9 cellular contexts compared by ENCODE assay signal in genomic region chr11:59560290-59560701, GRCh38. TPM values are rescaled to one million over a fixed set of nuclear protein-coding genes. Genes with fewer than 3 reads are reported as not detected.
DNase-seq lines count a peak whose midpoint lies in the region; ATAC-seq and TF ChIP-seq lines count a peak whose summit lies in the region.
"Had no signal": no experiment of that assay in that cellular context is flagged by ENCODE, and none has a peak within 500 bp of the region (broad histone marks: within the 10 kb centered on the region; RNA-seq: fewer than 3 reads in every experiment).

No MANE protein-coding gene starts in this region.

- no peaks in the 10 kb centered on the region for H3K9me3 ChIP-seq in DND-41 (ENCODE audit: insufficient read depth, low read length, severe bottlenecking)
- no peaks in the 10 kb centered on the region for H3K9me3 ChIP-seq in hepatocyte (ENCODE audit: low read depth)

- H3K4me1 ChIP-seq in DND-41 (ENCODE audit: insufficient read depth, low read length) (peaks cover 25% of the 10 kb centered on the region), hepatocyte (ENCODE audit: insufficient read depth) (no peaks in the 10 kb centered on the region)

- DNase-seq in DND-41 (peak; percentile 76), HCEC 1CT (peak; percentile 52), NB4 (ENCODE audit: low read depth) (peak; percentile 85), T follicular helper cell (ENCODE audit: low read depth) (peak; percentile 75), anterior cingulate cortex (lab: John Stamatoyannopoulos, UW) (peak in 51 of 58 donors; percentile 29 to 85 (median 65)), hepatocyte (ENCODE audit: low spot score) (peak; percentile 84), retina (peak; percentile 89), epidermal melanocyte (ENCODE audit: insufficient read length, low spot score) (no peak)

- H3K4me3 ChIP-seq in DND-41 (ENCODE audit: low read depth in 1 of 2, low read length in 2 of 2) = peak overlapping the region; percentile 95 to 97
- peak overlapping the region; percentile 96 for H3K4me3 ChIP-seq in NB4 (ENCODE audit: low read depth, low read length)
- H3K4me3 ChIP-seq in hepatocyte = peak overlapping the region; percentile 87

- H3K9ac ChIP-seq in DND-41 (ENCODE audit: low read depth, low read length) = peak overlapping the region; percentile 93

- H3K36me3 ChIP-seq in DND-41 (ENCODE audit: insufficient read depth, low read length) (no peaks in the 10 kb centered on the region; the same call in 1 of the 2 replicates), hepatocyte (replicated peaks; ENCODE audit: insufficient read depth, low read depth) (no peaks in the 10 kb centered on the region)

- H4K20me1 ChIP-seq in DND-41 (ENCODE audit: insufficient read depth, low read length) = no peaks in the 10 kb centered on the region
- H4K20me1 ChIP-seq in hepatocyte (ENCODE audit: insufficient read depth, poor library complexity, severe bottlenecking) = no peaks in the 10 kb centered on the region

- under 1% methylated on average over 18 of the region's 18 CpGs for WGBS in hepatocyte (ENCODE audit: low lambda C conversion rate, missing lambda C conversion rate)

- no peaks in the 10 kb centered on the region for H3K27me3 ChIP-seq in DND-41 (ENCODE audit: insufficient read depth, low read length, poor library complexity)
- no peaks in the 10 kb centered on the region for H3K27me3 ChIP-seq in hepatocyte

- no peaks in the 10 kb centered on the region for H3K9me2 ChIP-seq in hepatocyte (replicated peaks; ENCODE audit: insufficient read depth)

- peak overlapping the region; percentile 100 for H2AFZ ChIP-seq in DND-41 (ENCODE audit: low read depth, low read length)
- peak overlapping the region; percentile 96 for H2AFZ ChIP-seq in hepatocyte

- peak overlapping the region; percentile 90 for H3K27ac ChIP-seq in DND-41 (ENCODE audit: low read length)
- H3K27ac ChIP-seq in hepatocyte = peak overlapping the region; percentile 87

- TF ChIP-seq POLR2A in NB4 (IDR thresholded peaks at IDR 0.05; ENCODE audit: extremely low read depth, insufficient read length) = no peak

- H3K4me2 ChIP-seq in DND-41 (ENCODE audit: insufficient read depth, low read length) (peak overlapping the region; percentile 79), hepatocyte (peak overlapping the region; percentile 79)

- TF ChIP-seq CTCF in DND-41 (IDR thresholded peaks at IDR 0.05; ENCODE audit: borderline replicate concordance, extremely low read depth, low read length, poor library complexity, severe bottlenecking) (no peak), NB4 (IDR thresholded peaks at IDR 0.05; ENCODE audit: low read depth, low read length) (no peak), hepatocyte (IDR thresholded peaks at IDR 0.05; ENCODE audit: poor library complexity) (no peak)

- no peaks in the 10 kb centered on the region for H3K79me2 ChIP-seq in DND-41 (ENCODE audit: insufficient read depth, low read length)
- H3K79me2 ChIP-seq in hepatocyte = no peaks in the 10 kb centered on the region

- ATAC-seq in DND-41 (ENCODE audit: insufficient read depth, low read depth) = peak; percentile 71

RNA-seq across cellular contexts. Expression of gene OR4D9, which starts 49.0 kb away (rescaled TPM):
- not detected in 2 replicates for total RNA-seq in hepatocyte
- not detected in 2 replicates for polyA plus RNA-seq in hepatocyte
- total RNA-seq: pulmonary artery endothelial cell had no signal

RNA-seq across cellular contexts. Expression of gene OSBP, which starts 55.3 kb away (rescaled TPM):
- total RNA-seq in hepatocyte = 40.0 and 43.8 TPM in 2 replicates
- 28.6 and 33.0 TPM in 2 replicates for polyA plus RNA-seq in hepatocyte

RNA-seq across cellular contexts. Expression of gene OR4D11, which starts 56.9 kb away (rescaled TPM):
- not detected in 2 replicates for total RNA-seq in hepatocyte
- polyA plus RNA-seq in hepatocyte = not detected in 2 replicates
- total RNA-seq: pulmonary artery endothelial cell had no signal
